In the genomic region with DNA sequence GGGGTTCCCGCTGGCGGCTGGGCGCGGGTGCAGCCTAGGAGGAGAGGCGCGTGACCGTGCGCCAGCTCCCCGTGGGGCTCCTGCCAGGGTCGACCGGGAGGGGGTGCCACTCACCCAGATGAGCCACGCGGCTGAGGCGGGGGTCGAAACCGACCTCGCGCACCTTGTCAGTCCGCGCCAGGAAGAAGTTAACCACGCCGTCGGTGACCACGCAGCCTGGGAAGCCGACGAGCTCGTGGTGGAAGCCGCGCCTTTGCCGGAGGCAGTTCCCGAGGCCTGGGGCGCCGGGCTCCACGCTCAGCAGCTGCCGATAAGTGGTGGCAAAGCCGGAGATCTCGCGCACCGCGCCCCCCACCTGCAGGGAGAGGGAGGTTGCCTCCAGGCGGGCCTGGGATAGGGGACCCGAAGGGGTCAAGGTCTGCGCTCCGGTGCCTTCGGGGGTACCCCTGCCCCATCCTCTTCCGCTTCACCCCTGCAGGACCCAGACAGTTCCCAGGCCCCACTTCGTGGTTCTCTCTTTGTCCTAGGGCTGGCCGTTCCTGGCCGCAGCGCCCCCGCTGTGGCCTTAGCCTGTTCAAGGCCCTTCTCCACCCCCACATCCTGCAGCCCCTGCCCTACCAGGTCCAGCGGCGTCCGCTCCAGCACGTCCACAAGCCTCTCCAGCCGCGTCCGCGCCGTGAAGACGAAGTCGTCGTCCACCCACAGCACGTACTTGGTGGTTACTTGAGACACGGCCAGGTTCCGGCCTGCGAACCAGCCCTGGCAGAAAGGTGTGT, we compare ENCODE assay signal across 10 cellular contexts. TPM values are rescaled to one million over a fixed set of nuclear protein-coding genes. Genes with fewer than 3 reads are reported as not detected.
A peak's percentile ranks its signal among the peaks of the same experiment; 100 is the strongest.
DNase-seq lines count a peak whose midpoint lies in the region; ATAC-seq and TF ChIP-seq lines count a peak whose summit lies in the region.
"Had no signal": no experiment of that assay in that cellular context is flagged by ENCODE, and none has a peak within 500 bp of the region (broad histone marks: within the 10 kb centered on the region; RNA-seq: fewer than 3 reads in every experiment).

No MANE protein-coding gene starts in this region.

- peak; percentile 37; the same call in 1 of the 2 replicates for TF ChIP-seq CTCF in OCI-LY1 (IDR thresholded peaks at IDR 0.05; ENCODE audit: low read length)
- peak; percentile 17 for TF ChIP-seq CTCF in choroid plexus epithelial cell (conservative IDR thresholded peaks at IDR 0.05; ENCODE audit: low read depth, low read length)

- H3K9me3 ChIP-seq in OCI-LY1 (ENCODE audit: low read length), result no peaks in the 10 kb centered on the region

- H3K9me2 ChIP-seq in OCI-LY1 (ENCODE audit: low read depth, low read length), result no peaks in the 10 kb centered on the region

- H3K9me3 Mint-ChIP-seq in naive thymus-derived CD8-positive, alpha-beta T cell, result peaks cover 0 to 1% (median 0%) of the 10 kb centered on the region in 9 donors

- H3K27ac Mint-ChIP-seq in naive thymus-derived CD8-positive, alpha-beta T cell, result peak overlapping the region in 1 of 10 donors; percentile 91

- peaks cover 44 to 99% (median 83%) of the 10 kb centered on the region in 5 donors for H3K27me3 Mint-ChIP-seq in naive thymus-derived CD8-positive, alpha-beta T cell

- H2AFZ ChIP-seq in OCI-LY1 (ENCODE audit: low read length), result no peak overlapping the region

- no peaks in the 10 kb centered on the region for H4K20me1 ChIP-seq in OCI-LY1 (ENCODE audit: insufficient read depth, low read length)

- peaks cover 11 to 29% (median 15%) of the 10 kb centered on the region in 4 donors for H3K4me1 Mint-ChIP-seq in naive thymus-derived CD8-positive, alpha-beta T cell

- POLR2A ChIA-PET in naive thymus-derived CD8-positive, alpha-beta T cell (lab: Charles Lee), result interaction anchor here (0.5 to 1.0 kb wide), 2 partner anchors 16 to 32 kb away, joined by 4 to 5 read pairs; no protein-coding TSS in a partner anchor

- H3K9ac ChIP-seq in OCI-LY1 (ENCODE audit: low read length), result no peak overlapping the region

- H3F3A ChIP-seq in OCI-LY1 (ENCODE audit: insufficient read depth, low read length), result no peaks in the 10 kb centered on the region

- H3K4me2 ChIP-seq in OCI-LY1 (ENCODE audit: low read length), result no peak overlapping the region; the same call in 1 of the 2 replicates

- no peaks in the 10 kb centered on the region for H3K79me2 ChIP-seq in OCI-LY1 (ENCODE audit: insufficient read depth, low read length)

- H3K36me3 ChIP-seq in OCI-LY1 (ENCODE audit: insufficient read depth, low read length), result no peaks in the 10 kb centered on the region

- no peak overlapping the region for H3K27ac ChIP-seq in OCI-LY1 (ENCODE audit: low read depth, low read length, poor library complexity, severe bottlenecking)

- H3K4me3 ChIP-seq in OCI-LY1 (ENCODE audit: low read depth, low read length, poor library complexity, severe bottlenecking) (no peak overlapping the region), choroid plexus epithelial cell (ENCODE audit: low read depth, low read length) (no peak overlapping the region)
- H3K4me3 ChIP-seq: lung had no signal

- peak overlapping the region; percentile 3 to 68 (median 46) for H3K4me3 Mint-ChIP-seq in naive thymus-derived CD8-positive, alpha-beta T cell

- H3K4me1 ChIP-seq in OCI-LY1 (ENCODE audit: insufficient read depth, low read length, severe bottlenecking), result peaks cover 10% of the 10 kb centered on the region

- DNase-seq in D341Med (ENCODE audit: low spot score) (peak; percentile 17), choroid plexus epithelial cell (ENCODE audit: low read depth) (no peak), NCI-H524 treated with DMSO at 0.1 percent for 48 hours (lab: John Stamatoyannopoulos, UW) (no peak), anterior cingulate cortex (lab: John Stamatoyannopoulos, UW) (no peak)
- DNase-seq in naive thymus-derived CD8-positive, alpha-beta T cell, result peak in 2 of 10 donors; percentile 24 to 38
- DNase-seq: DMS53 had no signal

- peaks cover 5% of the 10 kb centered on the region; the same call in 1 of the 2 replicates for H3K27me3 ChIP-seq in OCI-LY1 (ENCODE audit: insufficient read depth, low read length)

- no peaks in the 10 kb centered on the region for H3K36me3 Mint-ChIP-seq in naive thymus-derived CD8-positive, alpha-beta T cell

- ATAC-seq in naive thymus-derived CD8-positive, alpha-beta T cell, result peak; percentile 63 to 75
- ATAC-seq in HG03520 (IDR thresholded peaks at IDR 0.05; ENCODE audit: unreplicated experiment) (no peak), GM21737 (IDR thresholded peaks at IDR 0.05; ENCODE audit: unreplicated experiment) (no peak)

RNA-seq across cellular contexts. Expression of a gene that starts 5.3 kb away (rescaled TPM):
- total RNA-seq in naive thymus-derived CD8-positive, alpha-beta T cell, result under 1 TPM in 1 of 2 experiments, not detected in 1; 0.30 TPM
- not detected for polyA plus RNA-seq in naive thymus-derived CD8-positive, alpha-beta T cell

RNA-seq across cellular contexts. Expression of a gene that starts 16.5 kb away (rescaled TPM):
- total RNA-seq in naive thymus-derived CD8-positive, alpha-beta T cell, result under 1 TPM; 0.27 to 0.55 TPM
- polyA plus RNA-seq in naive thymus-derived CD8-positive, alpha-beta T cell, result not detected

RNA-seq across cellular contexts. Expression of a gene that starts 23.1 kb away (rescaled TPM):
- total RNA-seq in naive thymus-derived CD8-positive, alpha-beta T cell, result 10 to 100 TPM; 36.2 to 36.3 TPM
- polyA plus RNA-seq in naive thymus-derived CD8-positive, alpha-beta T cell, result 1 to 10 TPM; 4.9 to 9.4 (median 7.7) TPM

RNA-seq across cellular contexts. Expression of a gene that starts 36.7 kb away (rescaled TPM):
- 10 to 100 TPM; 23.4 to 24.8 TPM for total RNA-seq in naive thymus-derived CD8-positive, alpha-beta T cell
- polyA plus RNA-seq in naive thymus-derived CD8-positive, alpha-beta T cell, result 10 to 100 TPM; 10.9 to 24.6 (median 22.7) TPM

Comparison
In these comparisons a context has a peak if more than half of its experiments do, and no peak if none do; other contexts are left out.
1. ATAC-seq: peak in naive thymus-derived CD8-positive, alpha-beta T cell (2 of 2); none in HG03520 (single experiment) and GM21737 (single experiment).